Comparison of ENCODE assay signal across 12 cellular contexts in genomic region chr12:124727922-124728321, GRCh38.
DNase-seq lines count a peak whose midpoint lies in the region; ATAC-seq and TF ChIP-seq lines count a peak whose summit lies in the region.
"Had no signal": no experiment of that assay in that cellular context is flagged by ENCODE, and none has a peak within 500 bp of the region (broad histone marks: within the 10 kb centered on the region; RNA-seq: fewer than 3 reads in every experiment).

No MANE protein-coding gene starts in this region.

- no peaks in the 10 kb centered on the region for H4K20me1 ChIP-seq in PC-3 (ENCODE audit: low read length)

- no TSS peak for BruUV-seq in PC-3 (replicated peaks; lab: Mats Ljungman, UMichigan)

- no peaks in the 10 kb centered on the region for H3F3A ChIP-seq in PC-3 (ENCODE audit: low read length, unreplicated experiment)

- ATAC-seq in PC-3 (peak; percentile 41), GM21360 (IDR thresholded peaks at IDR 0.05; ENCODE audit: unreplicated experiment) (no peak), GM18520 (IDR thresholded peaks at IDR 0.05; ENCODE audit: unreplicated experiment) (no peak)
- ATAC-seq: naive thymus-derived CD8-positive, alpha-beta T cell had no signal

- H3K9ac ChIP-seq in PC-3 (ENCODE audit: low read length): no peak overlapping the region; the same call in 1 of the 2 replicates
- H3K9ac ChIP-seq in endodermal cell (ENCODE audit: extremely low read depth, low read length, poor library complexity, severe bottlenecking): no peak overlapping the region

- no peak overlapping the region for H3K4me3 Mint-ChIP-seq in endodermal cell
- H3K4me3 Mint-ChIP-seq: naive thymus-derived CD8-positive, alpha-beta T cell had no signal

- H2AFZ ChIP-seq in PC-3 (ENCODE audit: low read length): no peak overlapping the region

- no peaks in the 10 kb centered on the region for H3K9me3 ChIP-seq in PC-3 (ENCODE audit: low read length)
- no peaks in the 10 kb centered on the region for H3K9me3 ChIP-seq in esophagus muscularis mucosa
- H3K9me3 ChIP-seq in spleen: peaks cover 0 to 8% (median 0%) of the 10 kb centered on the region in 8 donors
- H3K9me3 ChIP-seq in endodermal cell (ENCODE audit: control insufficient read depth, low read length): peaks cover 5% of the 10 kb centered on the region

- H3K36me3 ChIP-seq in PC-3 (ENCODE audit: low read depth, low read length) (no peaks in the 10 kb centered on the region), esophagus muscularis mucosa (no peaks in the 10 kb centered on the region), spleen (no peaks in the 10 kb centered on the region), endodermal cell (ENCODE audit: control insufficient read depth, insufficient read depth, low read length) (no peaks in the 10 kb centered on the region)

- no peak for TF ChIP-seq CTCF in HL-60 (IDR thresholded peaks at IDR 0.05; ENCODE audit: insufficient read depth, low read length)
- TF ChIP-seq CTCF in PC-3 (conservative IDR thresholded peaks at IDR 0.05; ENCODE audit: low read depth, low read length): peak; percentile 42; the same call in 1 of the 2 replicates
- no peak for TF ChIP-seq CTCF in esophagus muscularis mucosa (IDR thresholded peaks at IDR 0.05)
- no peak for TF ChIP-seq CTCF in spleen (IDR thresholded peaks at IDR 0.05 in 8 of 11, conservative IDR thresholded peaks at IDR 0.05 in 3 of 11)
- TF ChIP-seq CTCF in endodermal cell (conservative IDR thresholded peaks at IDR 0.05): no peak

- 69% methylated on average over 10 of the region's 10 CpGs for WGBS in esophagus muscularis mucosa
- WGBS in spleen, 5 donors: 77 to 83% (median 79%) methylated on average over 10 of the region's 10 CpGs
- WGBS in endodermal cell (ENCODE audit: insufficient coverage in 1 of 2, insufficient read length in 1 of 2), 2 experiments: 88 to 100% methylated on average over 4 to 10 of the region's 10 CpGs

- H3K9me3 Mint-ChIP-seq in endodermal cell: peaks cover 4% of the 10 kb centered on the region

- no peaks in the 10 kb centered on the region for H3K27me3 Mint-ChIP-seq in endodermal cell (ENCODE audit: insufficient read depth)

- H3K36me3 Mint-ChIP-seq in endodermal cell (ENCODE audit: low read depth): no peaks in the 10 kb centered on the region
- H3K36me3 Mint-ChIP-seq: naive thymus-derived CD8-positive, alpha-beta T cell had no signal

- H3K4me2 ChIP-seq in PC-3 (ENCODE audit: low read length): peak overlapping the region; percentile 68; the same call in 1 of the 2 replicates

- H3K27ac ChIP-seq in HL-60 (replicated peaks) (peak overlapping the region; percentile 64), PC-3 (ENCODE audit: low read length) (peak overlapping the region; percentile 77), esophagus muscularis mucosa (replicated peaks in 1 of 4) (peak overlapping the region in 3 of 4 donors; percentile 70 to 77 (median 71)), spleen (peak overlapping the region; percentile 16 to 87 (median 82)), endodermal cell (ENCODE audit: low read depth, low read length) (no peak overlapping the region)

- H3K27ac Mint-ChIP-seq in endodermal cell: no peak overlapping the region
- H3K27ac Mint-ChIP-seq: naive thymus-derived CD8-positive, alpha-beta T cell had no signal

- no peaks in the 10 kb centered on the region for H3K9me2 ChIP-seq in PC-3 (replicated peaks; ENCODE audit: low read length)

- CTCF ChIA-PET in PC-3 (lab: Charles Lee): interaction anchor here (1.0 kb wide), 1 partner anchor 209 kb away, joined by 6 read pairs; no protein-coding TSS in a partner anchor

- TF ChIP-seq POLR2A in esophagus muscularis mucosa (IDR thresholded peaks at IDR 0.05; ENCODE audit: low read depth) (no peak), spleen (IDR thresholded peaks at IDR 0.05) (no peak)

- intact Hi-C loops in PC-3 (cut with micrococcal nuclease): loop anchor here (2.0 kb wide), 2 partner anchors 45 to 161 kb away; partner anchors contain the start of gene NCOR2
- intact Hi-C loops in esophagus muscularis mucosa (cut with DNase I): no loop called here
- intact Hi-C loops in spleen (cut with DNase I; ENCODE audit: low total_unique reads): no loop called here

- H3K4me1 ChIP-seq in PC-3 (ENCODE audit: insufficient read depth, low read length) (peaks cover 23% of the 10 kb centered on the region), esophagus muscularis mucosa (peaks cover 29 to 46% (median 43%) of the 10 kb centered on the region in 4 donors), spleen (peaks cover 0 to 39% (median 14%) of the 10 kb centered on the region in 6 donors), endodermal cell (ENCODE audit: control insufficient read depth, insufficient read depth, low read length) (peaks cover 4% of the 10 kb centered on the region)

- DNase-seq in HL-60 (ENCODE audit: low read depth in 1 of 2, low spot score in 1 of 2): peak in 1 of 2 experiments; percentile 35
- peak; percentile 70 for DNase-seq in PC-3
- DNase-seq in esophagus muscularis mucosa (ENCODE audit: extremely low spot score): no peak
- DNase-seq in spleen: no peak
- DNase-seq in endodermal cell: no peak
- DNase-seq: COR-L47; effector memory CD4-positive, alpha-beta T cell; NCI-H2107; T-helper 2 cell had no signal

- no peaks in the 10 kb centered on the region for H3K79me2 ChIP-seq in PC-3 (ENCODE audit: low read length)

- TF ChIP-seq EP300 in esophagus muscularis mucosa (IDR thresholded peaks at IDR 0.05): no peak

- H3K4me3 ChIP-seq in HL-60 (replicated peaks; ENCODE audit: insufficient read depth, low read length) (no peak overlapping the region), PC-3 (ENCODE audit: low read length) (no peak overlapping the region), esophagus muscularis mucosa (no peak overlapping the region), spleen (no peak overlapping the region), endodermal cell (ENCODE audit: low read length) (no peak overlapping the region)

- H3K4me1 Mint-ChIP-seq in endodermal cell: peaks cover 4% of the 10 kb centered on the region
- H3K4me1 Mint-ChIP-seq: naive thymus-derived CD8-positive, alpha-beta T cell had no signal

- POLR2A ChIA-PET in PC-3 (lab: Charles Lee; ENCODE audit: unreplicated experiment): no interaction called here

- no peaks in the 10 kb centered on the region for H3K27me3 ChIP-seq in HL-60 (ENCODE audit: insufficient read depth, poor library complexity, severe bottlenecking)
- H3K27me3 ChIP-seq in PC-3 (ENCODE audit: low read length): no peaks in the 10 kb centered on the region
- no peaks in the 10 kb centered on the region for H3K27me3 ChIP-seq in esophagus muscularis mucosa
- no peaks in the 10 kb centered on the region for H3K27me3 ChIP-seq in spleen (replicated peaks in 1 of 7)
- no peaks in the 10 kb centered on the region for H3K27me3 ChIP-seq in endodermal cell (ENCODE audit: control insufficient read depth, insufficient read depth, low read length, poor library complexity, severe bottlenecking)
